Comparison of ENCODE assay signal across 8 cellular contexts in the genomic region with DNA sequence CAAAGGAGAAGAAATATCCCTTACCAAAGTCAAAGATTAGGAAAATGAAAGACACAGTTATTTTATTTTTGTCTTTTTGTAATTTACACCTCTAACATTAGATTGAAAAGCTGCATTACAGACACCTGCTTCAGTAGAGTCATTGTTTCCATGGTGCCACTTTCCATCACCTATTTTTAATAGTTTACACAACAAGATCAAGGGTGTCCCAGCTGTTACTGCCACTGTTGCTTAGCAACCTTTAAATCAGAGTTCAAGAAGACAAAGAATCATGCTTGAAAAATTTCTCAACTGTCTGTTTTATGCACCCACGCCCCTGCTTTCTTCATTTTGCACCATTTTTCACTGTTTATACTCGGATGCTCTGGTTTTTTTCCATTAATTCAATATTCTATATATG.
DNase-seq lines count a peak whose midpoint lies in the region; TF ChIP-seq lines count a peak whose summit lies in the region.

No MANE protein-coding gene starts in this region.

- peaks cover 50% of the 10 kb centered on the region for H3K4me1 ChIP-seq in GM23248 (ENCODE audit: insufficient read depth)

- H3K9me3 Mint-ChIP-seq in brain: peaks cover 0 to 2% (median 0%) of the 10 kb centered on the region in 5 experiments

- H3K27ac ChIP-seq in GM23248: peak overlapping the region; percentile 84

- TF ChIP-seq CTCF in GM10248 (IDR thresholded peaks at IDR 0.05; ENCODE audit: control extremely low read depth, extremely low read depth, low read depth, missing control alignments): no peak
- no peak for TF ChIP-seq CTCF in brain (conservative IDR thresholded peaks at IDR 0.05)

- H3K27ac Mint-ChIP-seq in brain: peak overlapping the region; percentile 6 to 84 (median 68)

- CTCF ChIA-PET in GM10248 (lab: Yijun Ruan, JAX): no interaction called here

- WGBS in GM23248 (ENCODE audit: low coverage in 1 of 2, low lambda C conversion rate in 2 of 2, missing lambda C conversion rate in 2 of 2), 2 experiments: 2 to 3% methylated on average over 2 of the region's 2 CpGs

- 0 out of 2 replicates have a peak, but pooled peaks cover 3% of the 10 kb centered on the region for H3K9me2 ChIP-seq in GM23248 (ENCODE audit: insufficient read depth)

- H3K27me3 Mint-ChIP-seq in brain: no peaks in the 10 kb centered on the region

- H3K79me2 ChIP-seq in GM23248 (ENCODE audit: insufficient read depth): no peaks in the 10 kb centered on the region

- H3K4me1 Mint-ChIP-seq in brain: peaks cover 35% of the 10 kb centered on the region

- no peaks in the 10 kb centered on the region for H3K9me3 ChIP-seq in GM23248 (ENCODE audit: low read depth)

- in situ Hi-C loops in GM23248 (cut with MboI): no loop called here

- POLR2A ChIA-PET in GM10248 (lab: Yijun Ruan, JAX): no interaction called here

- H3K4me3 Mint-ChIP-seq in brain: peak overlapping the region; percentile 3 to 19 (median 12)

- H3K9ac ChIP-seq in GM23248: peak overlapping the region; percentile 70

- peak overlapping the region; percentile 95 for H3K4me2 ChIP-seq in GM23248 (ENCODE audit: unreplicated experiment)

- H3F3A ChIP-seq in GM23248 (ENCODE audit: insufficient read depth): peaks cover 15% of the 10 kb centered on the region

- 0 out of 2 replicates have a peak overlapping the region, but pooled peaks have one; percentile 15 for H3K4me3 ChIP-seq in GM23248

- no peaks in the 10 kb centered on the region for H4K20me1 ChIP-seq in GM23248 (ENCODE audit: insufficient read depth)

- H3K27me3 ChIP-seq in GM23248 (replicated peaks; ENCODE audit: insufficient read depth): no peaks in the 10 kb centered on the region

- no peaks in the 10 kb centered on the region for H3K36me3 ChIP-seq in GM23248 (ENCODE audit: low read depth)

- DNase-seq in GM10248 (ENCODE audit: extremely low spot score) (peak; percentile 28), GM23248 (peak; percentile 91), NCI-H1417 treated with DMSO at 0.1 percent for 48 hours (lab: John Stamatoyannopoulos, UW) (peak; percentile 98), renal cortical epithelial cell (ENCODE audit: low read depth) (peak; percentile 94), amygdala (lab: John Stamatoyannopoulos, UW) (no peak), GM19240 (ENCODE audit: insufficient read length, low spot score) (no peak), medulla oblongata (ENCODE audit: extremely low spot score) (no peak)

- H2AFZ ChIP-seq in GM23248: peak overlapping the region; percentile 18; the same call in 1 of the 2 replicates

- no peaks in the 10 kb centered on the region for H3K36me3 Mint-ChIP-seq in brain

Comparison
In these comparisons a context has a peak if more than half of its experiments do, and no peak if none do; other contexts are left out.
1. DNase-seq: peak in GM10248 (single experiment), GM23248 (single experiment), NCI-H1417 treated with DMSO at 0.1 percent for 48 hours (single experiment) and renal cortical epithelial cell (single experiment); none in amygdala (0 of 56), GM19240 (single experiment) and medulla oblongata (single experiment).